20 cellular contexts compared by ENCODE assay signal in genomic region chr7:2952316-2952715, GRCh38.
A peak's percentile ranks its signal among the peaks of the same experiment; 100 is the strongest.
DNase-seq lines count a peak whose midpoint lies in the region; ATAC-seq and TF ChIP-seq lines count a peak whose summit lies in the region.
"Had no signal": no experiment of that assay in that cellular context is flagged by ENCODE, and none has a peak within 500 bp of the region (broad histone marks: within the 10 kb centered on the region; RNA-seq: fewer than 3 reads in every experiment).

No MANE protein-coding gene starts in this region.

- peaks cover 99% of the 10 kb centered on the region for H3K36me3 Mint-ChIP-seq in CD4-positive, alpha-beta T cell (ENCODE audit: low read depth)
- peaks cover 14 to 71% (median 18%) of the 10 kb centered on the region in 3 donors for H3K36me3 Mint-ChIP-seq in CD8-positive, alpha-beta memory T cell
- H3K36me3 Mint-ChIP-seq in activated naive CD8-positive, alpha-beta T cell treated with anti-CD3 and anti-CD28 coated beads for 36 hours: peaks cover 87% of the 10 kb centered on the region
- H3K36me3 Mint-ChIP-seq in naive thymus-derived CD4-positive, alpha-beta T cell: peaks cover 6 to 71% (median 54%) of the 10 kb centered on the region in 5 donors
- H3K36me3 Mint-ChIP-seq in type B pancreatic cell: no peaks in the 10 kb centered on the region

- intact Hi-C loops in CD4-positive, alpha-beta T cell (cut with DNase I, micrococcal nuclease): loop anchor here (5.0 to 10.0 kb wide), 3 partner anchors 62 to 92 kb away; partner anchors contain the start of gene CARD11 (in 2 of the 2)
- intact Hi-C loops in naive thymus-derived CD4-positive, alpha-beta T cell (cut with micrococcal nuclease): loop anchor here in 1 of 2 donors (10.0 kb wide), 1 partner anchor 202 kb away; no protein-coding TSS in a partner anchor

- H3K4me1 Mint-ChIP-seq in CD4-positive, alpha-beta T cell (ENCODE audit: low read depth): peaks cover 60% of the 10 kb centered on the region
- H3K4me1 Mint-ChIP-seq in CD8-positive, alpha-beta memory T cell: peaks cover 63 to 79% (median 73%) of the 10 kb centered on the region in 3 donors
- peaks cover 80% of the 10 kb centered on the region for H3K4me1 Mint-ChIP-seq in activated naive CD8-positive, alpha-beta T cell treated with anti-CD3 and anti-CD28 coated beads for 36 hours
- H3K4me1 Mint-ChIP-seq in naive thymus-derived CD4-positive, alpha-beta T cell: peaks cover 20 to 75% (median 51%) of the 10 kb centered on the region in 7 donors
- no peaks in the 10 kb centered on the region for H3K4me1 Mint-ChIP-seq in type B pancreatic cell (ENCODE audit: unreplicated experiment)

- POLR2A ChIA-PET in CD4-positive, alpha-beta T cell (lab: Charles Lee): no interaction called here
- POLR2A ChIA-PET in CD8-positive, alpha-beta memory T cell (lab: Charles Lee): no interaction called here
- POLR2A ChIA-PET in naive thymus-derived CD4-positive, alpha-beta T cell (lab: Charles Lee): no interaction called here

- H3K27ac Mint-ChIP-seq in CD4-positive, alpha-beta T cell: peak overlapping the region; percentile 63
- H3K27ac Mint-ChIP-seq in CD8-positive, alpha-beta memory T cell: peak overlapping the region in 6 of 8 donors; percentile 1 to 89 (median 16)
- peak overlapping the region; percentile 85 for H3K27ac Mint-ChIP-seq in activated naive CD8-positive, alpha-beta T cell treated with anti-CD3 and anti-CD28 coated beads for 36 hours
- H3K27ac Mint-ChIP-seq in naive thymus-derived CD4-positive, alpha-beta T cell: peak overlapping the region in 7 of 9 donors; percentile 25 to 84 (median 68)
- no peak overlapping the region for H3K27ac Mint-ChIP-seq in type B pancreatic cell

- CTCF ChIA-PET in CD4-positive, alpha-beta T cell (lab: Charles Lee): no interaction called here
- CTCF ChIA-PET in CD8-positive, alpha-beta memory T cell (lab: Charles Lee): no interaction called here
- CTCF ChIA-PET in naive thymus-derived CD4-positive, alpha-beta T cell (lab: Charles Lee): interaction anchor here (0.5 to 1.0 kb wide), 3 partner anchors 67 to 208 kb away, joined by 3 to 5 read pairs (median 3); no protein-coding TSS in a partner anchor

- peaks cover 9% of the 10 kb centered on the region for H3K9me3 Mint-ChIP-seq in CD4-positive, alpha-beta T cell
- H3K9me3 Mint-ChIP-seq in CD8-positive, alpha-beta memory T cell: peaks cover 0 to 7% (median 0%) of the 10 kb centered on the region in 5 donors
- H3K9me3 Mint-ChIP-seq in activated naive CD8-positive, alpha-beta T cell treated with anti-CD3 and anti-CD28 coated beads for 36 hours: peaks cover 28% of the 10 kb centered on the region
- H3K9me3 Mint-ChIP-seq in naive thymus-derived CD4-positive, alpha-beta T cell: peaks cover 0 to 21% (median 10%) of the 10 kb centered on the region in 11 donors
- H3K9me3 Mint-ChIP-seq in type B pancreatic cell: peaks cover 16% of the 10 kb centered on the region

- no peak overlapping the region for H3K27ac ChIP-seq in CD4-positive, alpha-beta T cell (ENCODE audit: low read depth, low read length)
- no peak overlapping the region for H3K27ac ChIP-seq in CD8-positive, alpha-beta memory T cell (ENCODE audit: low read depth, low read length)
- H3K27ac ChIP-seq in naive thymus-derived CD4-positive, alpha-beta T cell (ENCODE audit: low read depth, low read length): no peak overlapping the region
- H3K27ac ChIP-seq: cardiac muscle cell, left ventricle myocardium inferior, thyroid gland, WERI-Rb-1 had no signal

- TF ChIP-seq CTCF in CD4-positive, alpha-beta T cell (IDR thresholded peaks at IDR 0.05): no peak
- no peak for TF ChIP-seq CTCF in type B pancreatic cell (conservative IDR thresholded peaks at IDR 0.05)

- peak in 1 of 10 experiments; percentile 25 for DNase-seq in CD4-positive, alpha-beta T cell
- no peak for DNase-seq in CD8-positive, alpha-beta memory T cell
- DNase-seq in activated naive CD8-positive, alpha-beta T cell treated with anti-CD3 and anti-CD28 coated beads for 36 hours: no peak
- no peak for DNase-seq in naive thymus-derived CD4-positive, alpha-beta T cell
- DNase-seq in type B pancreatic cell (ENCODE audit: extremely low spot score, unreplicated experiment) (no peak), G401 (ENCODE audit: low spot score) (no peak)
- DNase-seq: activated gamma-delta T cell treated with Interleukin-2 at 50 U/mL for 16 hours; DMS79 treated with DMSO at 0.1 percent for 48 hours; HCEC 1CT; left ventricle myocardium inferior; NCI-H1436 treated with DMSO at 0.1 percent for 48 hours; NCI-H2171; NCI-H524; stimulated activated naive CD4-positive, alpha-beta T cell treated with Interleukin-2 at 50 U/mL for 16 hours; T-helper 2 cell; thyroid gland; WERI-Rb-1 had no signal

- in situ Hi-C loops in G401 (cut with HindIII; ENCODE audit: low sequenced_read_pairs): no loop called here

- peaks cover 42% of the 10 kb centered on the region for H3K4me1 ChIP-seq in CD8-positive, alpha-beta memory T cell (ENCODE audit: insufficient read depth, low read length)
- peaks cover 29% of the 10 kb centered on the region in 2 donors for H3K4me1 ChIP-seq in naive thymus-derived CD4-positive, alpha-beta T cell (ENCODE audit: control insufficient read depth in 2 of 2, insufficient read depth in 2 of 2, low read length in 2 of 2)
- H3K4me1 ChIP-seq: left ventricle myocardium inferior, thyroid gland had no signal

- no peaks in the 10 kb centered on the region for H3K9me3 ChIP-seq in CD4-positive, alpha-beta T cell (ENCODE audit: control insufficient read depth, low read length)
- H3K9me3 ChIP-seq in CD8-positive, alpha-beta memory T cell (ENCODE audit: low read length): no peaks in the 10 kb centered on the region
- H3K9me3 ChIP-seq in naive thymus-derived CD4-positive, alpha-beta T cell (ENCODE audit: control insufficient read depth in 2 of 3, low read length in 3 of 3): no peaks in the 10 kb centered on the region
- H3K9me3 ChIP-seq: thyroid gland had no signal

- H3K36me3 ChIP-seq in CD8-positive, alpha-beta memory T cell (ENCODE audit: insufficient read depth, low read length): peaks cover 25% of the 10 kb centered on the region
- peaks cover 0 to 36% (median 10%) of the 10 kb centered on the region in 3 experiments for H3K36me3 ChIP-seq in naive thymus-derived CD4-positive, alpha-beta T cell (ENCODE audit: control insufficient read depth in 2 of 3, insufficient read depth in 3 of 3, low read length in 3 of 3)
- H3K36me3 ChIP-seq: cardiac muscle cell, left ventricle myocardium inferior, thyroid gland, WERI-Rb-1 had no signal

- ATAC-seq in CD4-positive, alpha-beta T cell (ENCODE audit: poor library complexity): no peak
- no peak for ATAC-seq in naive thymus-derived CD4-positive, alpha-beta T cell
- no peak for ATAC-seq in GM21423 (IDR thresholded peaks at IDR 0.05; ENCODE audit: unreplicated experiment)

- H3K27me3 ChIP-seq in CD4-positive, alpha-beta T cell (ENCODE audit: control insufficient read depth, insufficient read depth, low read length): no peaks in the 10 kb centered on the region
- no peaks in the 10 kb centered on the region for H3K27me3 ChIP-seq in CD8-positive, alpha-beta memory T cell (ENCODE audit: insufficient read depth, low read length, poor library complexity, severe bottlenecking)
- no peaks in the 10 kb centered on the region for H3K27me3 ChIP-seq in naive thymus-derived CD4-positive, alpha-beta T cell (ENCODE audit: control insufficient read depth in 2 of 2, insufficient read depth in 2 of 2, low read length in 2 of 2)
- H3K27me3 ChIP-seq: cardiac muscle cell, thyroid gland had no signal

- no peak overlapping the region for H3K4me3 Mint-ChIP-seq in CD4-positive, alpha-beta T cell
- H3K4me3 Mint-ChIP-seq in CD8-positive, alpha-beta memory T cell: no peak overlapping the region
- no peak overlapping the region for H3K4me3 Mint-ChIP-seq in activated naive CD8-positive, alpha-beta T cell treated with anti-CD3 and anti-CD28 coated beads for 36 hours
- peak overlapping the region in 2 of 10 donors; percentile 1 to 5 for H3K4me3 Mint-ChIP-seq in naive thymus-derived CD4-positive, alpha-beta T cell
- H3K4me3 Mint-ChIP-seq in type B pancreatic cell: no peak overlapping the region

- no peaks in the 10 kb centered on the region for H3K27me3 Mint-ChIP-seq in CD4-positive, alpha-beta T cell
- H3K27me3 Mint-ChIP-seq in CD8-positive, alpha-beta memory T cell: no peaks in the 10 kb centered on the region
- H3K27me3 Mint-ChIP-seq in activated naive CD8-positive, alpha-beta T cell treated with anti-CD3 and anti-CD28 coated beads for 36 hours: no peaks in the 10 kb centered on the region
- H3K27me3 Mint-ChIP-seq in naive thymus-derived CD4-positive, alpha-beta T cell: no peaks in the 10 kb centered on the region
- H3K27me3 Mint-ChIP-seq in type B pancreatic cell: peaks cover 3% of the 10 kb centered on the region

- H3K4me3 ChIP-seq in CD8-positive, alpha-beta memory T cell (ENCODE audit: low read length): no peak overlapping the region
- no peak overlapping the region for H3K4me3 ChIP-seq in naive thymus-derived CD4-positive, alpha-beta T cell (ENCODE audit: low read length)
- H3K4me3 ChIP-seq: cardiac muscle cell, left ventricle myocardium inferior, smooth muscle cell, thyroid gland had no signal
